30 cellular contexts compared by ENCODE assay signal in the genomic region with DNA sequence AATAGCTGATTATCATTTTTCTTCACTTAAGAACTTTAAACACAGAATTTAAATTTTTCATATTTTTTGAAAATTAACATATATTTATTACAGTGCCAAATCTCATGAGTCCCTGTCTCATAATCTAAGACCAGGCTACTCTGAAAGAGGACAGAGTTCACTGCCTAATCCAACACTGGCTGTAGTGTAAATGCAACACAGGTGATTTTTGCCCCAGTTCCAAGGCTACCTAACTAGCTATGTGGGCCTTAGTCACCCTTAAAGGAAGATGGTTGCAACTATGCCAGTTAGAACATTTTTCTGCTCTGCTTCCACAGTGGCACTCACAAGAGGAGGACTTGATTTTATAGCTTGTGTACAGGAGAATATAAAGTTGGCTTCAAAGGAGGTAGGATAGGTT. TPM values are rescaled to one million over a fixed set of nuclear protein-coding genes. Genes with fewer than 3 reads are reported as not detected.
"Had no signal": no experiment of that assay in that cellular context is flagged by ENCODE, and none has a peak within 500 bp of the region (broad histone marks: within the 10 kb centered on the region; RNA-seq: fewer than 3 reads in every experiment).

No MANE protein-coding gene starts in this region.

- H3K4me1 ChIP-seq: foreskin keratinocyte had no signal

- FAIRE-seq: astrocyte, bronchial epithelial cell had no signal

- ATAC-seq: activated CD4-positive, CD25-positive, alpha-beta regulatory T cell treated with anti-CD3 and anti-CD28 coated beads, Interleukin-2, amount 50 U/mL, for 24 hours; activated CD8-positive, alpha-beta T cell treated with anti-CD3 and anti-CD28 coated beads for 36 hours; activated T-cell treated with anti-CD3 and anti-CD28 coated beads, Interleukin-2, amount 50 U/mL, for 4 hours; activated T-helper 17 cell treated with anti-CD3 and anti-CD28 coated beads, Interleukin-2, amount 50 U/mL, for 72 hours; foreskin keratinocyte; gastrocnemius medialis; heart left ventricle; WTC11 had no signal

- H3K27me3 ChIP-seq: brain microvascular endothelial cell, dorsolateral prefrontal cortex, esophagus muscularis mucosa, foreskin keratinocyte, gastrocnemius medialis had no signal

- H3K4me3 ChIP-seq: coronary artery, dorsolateral prefrontal cortex, esophagus muscularis mucosa, gastrocnemius medialis, heart left ventricle had no signal

- H3K9me3 ChIP-seq: esophagus muscularis mucosa, gastrocnemius medialis, heart left ventricle had no signal

- H3K36me3 ChIP-seq: brain microvascular endothelial cell had no signal

- DNase-seq: activated CD4-positive, alpha-beta T cell treated with anti-CD3 and anti-CD28 coated beads for 48 hours; activated CD4-positive, alpha-beta T cell treated with anti-CD3 and anti-CD28 coated beads, Interleukin-2, amount 50 U/mL, for 1 hour; activated CD4-positive, alpha-beta T cell treated with anti-CD3 and anti-CD28 coated beads, Interleukin-2, amount 50 U/mL, for 48 hours; activated CD8-positive, alpha-beta memory T cell treated with anti-CD3 and anti-CD28 coated beads for 24 hours; activated CD8-positive, alpha-beta T cell treated with anti-CD3 and anti-CD28 coated beads for 36 hours; activated effector memory CD4-positive, alpha-beta T cell treated with Interleukin-2 at 50 U/mL for 16 hours; activated gamma-delta T cell treated with Interleukin-2 at 50 U/mL for 16 hours; activated naive CD4-positive, alpha-beta T cell treated with anti-CD3 and anti-CD28 coated beads, Interleukin-2, amount 50 U/mL, for 16 hours; activated naive CD4-positive, alpha-beta T cell treated with Interleukin-2 at 50 U/mL for 16 hours; activated T-cell treated with anti-CD3 and anti-CD28 coated beads, Interleukin-2, amount 50 U/mL, for 4 hours; amniotic stem cell; anterior cingulate cortex; brain microvascular endothelial cell; dorsolateral prefrontal cortex; effector memory CD4-positive, alpha-beta T cell; endodermal cell; erythroblast; foreskin keratinocyte; gastrocnemius medialis; glutamatergic neuron; heart left ventricle; T-helper 2 cell had no signal

- H3K27ac ChIP-seq: brain microvascular endothelial cell, coronary artery, dorsolateral prefrontal cortex, esophagus muscularis mucosa, foreskin keratinocyte, gastrocnemius medialis, heart left ventricle had no signal

RNA-seq across cellular contexts. Expression of a gene that starts 4.9 kb away (rescaled TPM):
- total RNA-seq: T-helper 1 cell treated with Interleukin-12 subunit alpha and Interleukin-12 subunit beta and Interleukin-4 antibody, amounts not matched to agents 30 ng/mL and 1 ng/mL, for 36 hours had no signal

RNA-seq across cellular contexts. Expression of a gene that starts 5.0 kb away (rescaled TPM):
- total RNA-seq: activated CD8-positive, alpha-beta T cell treated with anti-CD3 and anti-CD28 coated beads for 36 hours; activated T-cell treated with anti-CD3 and anti-CD28 coated beads, Interleukin-2, amount 50 U/mL, for 4 hours; activated T-helper 17 cell treated with anti-CD3 and anti-CD28 coated beads, Interleukin-2, amount 50 U/mL, for 72 hours; T-helper 1 cell treated with Interleukin-12 subunit alpha and Interleukin-12 subunit beta and Interleukin-4 antibody, amounts not matched to agents 30 ng/mL and 1 ng/mL, for 36 hours had no signal

RNA-seq across cellular contexts. Expression of a gene that starts 30.0 kb away (rescaled TPM):
- total RNA-seq: activated CD8-positive, alpha-beta T cell treated with anti-CD3 and anti-CD28 coated beads for 36 hours; activated T-cell treated with anti-CD3 and anti-CD28 coated beads, Interleukin-2, amount 50 U/mL, for 4 hours; activated T-helper 17 cell treated with anti-CD3 and anti-CD28 coated beads, Interleukin-2, amount 50 U/mL, for 72 hours; T-helper 1 cell treated with Interleukin-12 subunit alpha and Interleukin-12 subunit beta and Interleukin-4 antibody, amounts not matched to agents 30 ng/mL and 1 ng/mL, for 36 hours had no signal
